In the genomic region with DNA sequence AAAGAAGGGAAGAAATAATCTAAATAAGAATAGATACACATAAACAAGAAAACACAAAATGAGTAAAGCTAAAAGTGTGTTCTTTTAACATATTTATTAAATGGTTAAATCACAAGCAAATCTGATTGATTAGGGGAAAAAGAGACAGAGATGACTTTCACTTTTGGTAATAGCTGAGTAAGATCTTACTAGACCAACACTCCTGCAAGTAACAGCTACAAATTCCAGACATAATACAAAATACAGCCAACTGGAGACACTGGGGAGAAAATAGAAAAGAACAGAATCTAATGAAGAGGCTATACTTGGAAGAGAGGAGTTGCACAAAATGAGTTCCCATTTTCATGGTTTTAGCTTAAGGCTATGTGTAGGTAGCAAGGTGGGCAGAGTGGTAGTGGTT, we compare ENCODE assay signal across 28 cellular contexts. TPM values are rescaled to one million over a fixed set of nuclear protein-coding genes. Genes with fewer than 3 reads are reported as not detected.
DNase-seq lines count a peak whose midpoint lies in the region; ATAC-seq and TF ChIP-seq lines count a peak whose summit lies in the region.
"Had no signal": no experiment of that assay in that cellular context is flagged by ENCODE, and none has a peak within 500 bp of the region (broad histone marks: within the 10 kb centered on the region; RNA-seq: fewer than 3 reads in every experiment).

No MANE protein-coding gene starts in this region.

- H3K14ac ChIP-seq in trophoblast cell (ENCODE audit: low read length), result no peak overlapping the region

- no peaks in the 10 kb centered on the region for H3K79me1 ChIP-seq in trophoblast cell (ENCODE audit: low read length)

- H3K4me1 ChIP-seq in iPS-15b (ENCODE audit: control insufficient read depth, insufficient read depth, low read length) (peaks cover 9% of the 10 kb centered on the region), trophoblast cell (ENCODE audit: control insufficient read depth in 1 of 2, insufficient read depth in 2 of 2, low read length in 2 of 2) (no peaks in the 10 kb centered on the region), sigmoid colon (no peaks in the 10 kb centered on the region)
- H3K4me1 ChIP-seq: right atrium auricular region had no signal

- no peak overlapping the region for H2AFZ ChIP-seq in trophoblast cell (ENCODE audit: insufficient read depth, low read length, poor library complexity)

- no peak overlapping the region for H3K18ac ChIP-seq in trophoblast cell (ENCODE audit: low read length)

- H3K27ac ChIP-seq in trophoblast cell (ENCODE audit: low read depth, low read length) (no peak overlapping the region), sigmoid colon (no peak overlapping the region)
- H3K27ac ChIP-seq: C4-2B, ovary, right atrium auricular region had no signal

- no peaks in the 10 kb centered on the region for H3K79me2 ChIP-seq in trophoblast cell (ENCODE audit: control insufficient read depth, insufficient read depth, low read length, poor library complexity)

- no peak overlapping the region for H2BK5ac ChIP-seq in trophoblast cell (ENCODE audit: low read depth, low read length, poor library complexity)

- H3K9me3 ChIP-seq in iPS-15b (ENCODE audit: control insufficient read depth, insufficient read depth, low read length) (no peaks in the 10 kb centered on the region), trophoblast cell (ENCODE audit: insufficient read depth, low read depth, low read length) (no peaks in the 10 kb centered on the region), sigmoid colon (no peaks in the 10 kb centered on the region)
- H3K9me3 ChIP-seq: ovary, right atrium auricular region had no signal

- TF ChIP-seq EP300 in sigmoid colon (IDR thresholded peaks at IDR 0.05), result no peak

- H3K4me3 ChIP-seq in H7 (ENCODE audit: insufficient read depth, low read depth, low read length) (peak overlapping the region; percentile 54), iPS-15b (ENCODE audit: low read depth, low read length) (peak overlapping the region; percentile 58), trophoblast cell (ENCODE audit: low read depth, low read length) (no peak overlapping the region), sigmoid colon (no peak overlapping the region)
- H3K4me3 ChIP-seq: ovary, right atrium auricular region had no signal

- H3K23ac ChIP-seq in trophoblast cell (ENCODE audit: low read length), result no peak overlapping the region

- no peak overlapping the region for H4K12ac ChIP-seq in trophoblast cell (ENCODE audit: low read depth, low read length)

- H4K8ac ChIP-seq in trophoblast cell (ENCODE audit: low read depth, low read length), result no peak overlapping the region

- H2AK5ac ChIP-seq in trophoblast cell (ENCODE audit: low read length), result no peak overlapping the region

- H2BK120ac ChIP-seq in trophoblast cell (ENCODE audit: insufficient read depth, low read length, poor library complexity), result no peak overlapping the region

- no peak for TF ChIP-seq CTCF in sigmoid colon (IDR thresholded peaks at IDR 0.05)

- no peak overlapping the region for H4K91ac ChIP-seq in trophoblast cell (ENCODE audit: low read depth, low read length)

- peak; percentile 75 for ATAC-seq in SK-N-SH treated with all-trans-retinoic acid at 6 μM for 48 hours

- peak overlapping the region; percentile 20 for H3K9ac ChIP-seq in iPS-15b (ENCODE audit: low read depth, low read length)
- H3K9ac ChIP-seq in trophoblast cell (ENCODE audit: low read length), result no peak overlapping the region

- no peak for TF ChIP-seq POLR2A in sigmoid colon (IDR thresholded peaks at IDR 0.05)

- H3K36me3 ChIP-seq in H7 (replicated peaks; ENCODE audit: control insufficient read depth, insufficient read depth, low read length) (no peaks in the 10 kb centered on the region), iPS-15b (ENCODE audit: control insufficient read depth, insufficient read depth, low read length) (no peaks in the 10 kb centered on the region), trophoblast cell (ENCODE audit: control insufficient read depth in 1 of 2, insufficient read depth in 2 of 2, low read length in 2 of 2) (no peaks in the 10 kb centered on the region), sigmoid colon (no peaks in the 10 kb centered on the region)
- H3K36me3 ChIP-seq: ovary, right atrium auricular region had no signal

- DNase-seq in H7, result no peak
- DNase-seq in trophoblast cell, result no peak
- no peak for DNase-seq in NCI-H748 (lab: John Stamatoyannopoulos, UW; ENCODE audit: unreplicated experiment)
- no peak for DNase-seq in activated CD8-positive, alpha-beta memory T cell treated with anti-CD3 and anti-CD28 coated beads, Interleukin-2, amount 50 U/mL, for 48 hours
- no peak for DNase-seq in sigmoid colon
- DNase-seq: activated CD4-positive, alpha-beta T cell treated with anti-CD3 and anti-CD28 coated beads, Interleukin-2, amount 50 U/mL, for 1 hour; cerebellar nuclear complex; effector CD4-positive, alpha-beta T cell; NCI-H2081 treated with DMSO at 0.1 percent for 48 hours; NK-92 treated with Interleukin-12 subunit alpha and Interleukin-12 subunit beta, amount 100 ng/mL, for 24 hours; ovary had no signal

- H2BK12ac ChIP-seq in trophoblast cell (ENCODE audit: low read length), result no peak overlapping the region

- H3K27me3 ChIP-seq in H7 (ENCODE audit: control insufficient read depth, insufficient read depth, low read length) (no peaks in the 10 kb centered on the region), iPS-15b (ENCODE audit: control insufficient read depth, insufficient read depth, low read length) (no peaks in the 10 kb centered on the region), trophoblast cell (ENCODE audit: insufficient read depth, low read length) (no peaks in the 10 kb centered on the region), sigmoid colon (no peaks in the 10 kb centered on the region)
- H3K27me3 ChIP-seq: ovary, right atrium auricular region had no signal

- intact Hi-C loops in sigmoid colon (cut with DNase I), result no loop called here

- H3K4ac ChIP-seq in trophoblast cell (ENCODE audit: low read depth, low read length), result no peak overlapping the region

- peak overlapping the region; percentile 45 for H3K4me2 ChIP-seq in trophoblast cell (ENCODE audit: low read length)

TF ChIP-seq in SK-N-SH treated with all-trans-retinoic acid at 6 μM for 48 hours, 23 proteins besides CTCF, POLR2A, EP300 and RAD21:
- TF ChIP-seq GLIS3 (CRISPR knock-in tag; IDR thresholded peaks at IDR 0.05) (no peak), RARB (CRISPR knock-in tag; IDR thresholded peaks at IDR 0.05) (no peak), OSR1 (CRISPR knock-in tag; IDR thresholded peaks at IDR 0.05) (no peak), ZNF70 (CRISPR knock-in tag; IDR thresholded peaks at IDR 0.05) (no peak), PATZ1 (CRISPR knock-in tag; IDR thresholded peaks at IDR 0.05; ENCODE audit: borderline replicate concordance) (no peak), ARNTL (CRISPR knock-in tag; IDR thresholded peaks at IDR 0.05; ENCODE audit: borderline replicate concordance, low read depth) (no peak)

RNA-seq across cellular contexts. Expression of gene OR13H1, which starts 33.6 kb away (rescaled TPM):
- total RNA-seq in H7 (2014; rRNA removed; shearing (Covaris generic)), result not detected in 2 replicates
- polyA plus RNA-seq in trophoblast cell (2013), result not detected in 2 replicates
- not detected for total RNA-seq in sigmoid colon
- not detected for polyA plus RNA-seq in sigmoid colon
- total RNA-seq: activated T-helper 2 cell treated with anti-CD3 and anti-CD28 coated beads, Interferon-gamma antibody, Interleukin-2, Interleukin-4, amounts not matched to agents 10 μg/mL and 5 μg/mL and 100 μg/mL, durations not matched to agents 14 hours and 24 hours and 36 hours; frontal cortex; HT-29; lung microvascular endothelial cell; myocyte; NCI-H460; ovary; right atrium auricular region; RPMI7951; SK-MEL-5; subcutaneous adipose tissue; T-helper 2 cell treated with Interferon-gamma antibody and Interleukin-4, amounts not matched to agents 100 ng/mL and 5 ng/mL, for 36 hours; ureter had no signal
- polyA plus RNA-seq: AG04450, esophagus, ovary had no signal

Comparison
In these comparisons a context has a peak if more than half of its experiments do, and no peak if none do; other contexts are left out.
1. H3K4me3 ChIP-seq: peak in H7 (single experiment) and iPS-15b (single experiment); none in trophoblast cell (single experiment) and sigmoid colon (0 of 4).